ENCODE assay signal across 1 cellular context in the genomic region with DNA sequence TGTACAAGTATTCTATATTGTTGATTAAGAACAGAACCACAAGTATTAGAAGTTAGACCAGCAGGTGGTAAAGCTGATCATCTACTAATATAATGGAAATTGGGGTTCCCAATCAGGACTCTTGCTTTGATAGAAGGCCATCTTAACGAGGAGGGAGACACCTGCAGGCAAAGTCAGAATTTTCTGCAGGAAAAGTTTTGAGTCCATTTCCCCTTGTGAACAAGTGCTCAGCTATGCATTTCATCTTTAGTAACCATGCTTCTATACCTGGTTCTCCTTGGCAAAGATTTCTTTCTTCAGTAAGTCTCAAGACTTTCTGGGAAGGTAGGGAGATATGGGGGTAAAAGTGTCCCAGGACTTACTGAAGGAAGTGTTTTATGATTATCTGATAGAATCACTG.
TF ChIP-seq lines count a peak whose summit lies in the region.

No MANE protein-coding gene starts in this region.

TF ChIP-seq in IMR-90, 13 proteins besides CTCF, POLR2A, EP300 and RAD21:
- TF ChIP-seq USF2 (IDR thresholded peaks at IDR 0.05; ENCODE audit: low read depth, low read length) (no peak), FOS (IDR thresholded peaks at IDR 0.05; ENCODE audit: low read depth, low read length) (no peak), BHLHE40 (IDR thresholded peaks at IDR 0.05; ENCODE audit: low read depth, low read length) (no peak), MXI1 (IDR thresholded peaks at IDR 0.05; ENCODE audit: borderline replicate concordance, low read depth, low read length) (no peak), NFE2L2 (IDR thresholded peaks at IDR 0.05; ENCODE audit: low read depth, low read length) (no peak), SMC3 (IDR thresholded peaks at IDR 0.05; ENCODE audit: low read depth, low read length) (no peak), RFX5 (IDR thresholded peaks at IDR 0.05; ENCODE audit: low read depth, low read length) (no peak), MAFK (IDR thresholded peaks at IDR 0.05; ENCODE audit: low read depth, low read length) (no peak), RCOR1 (IDR thresholded peaks at IDR 0.05; ENCODE audit: insufficient replicate concordance, low read length) (no peak), CHD1 (IDR thresholded peaks at IDR 0.05; ENCODE audit: low read depth, low read length) (no peak), CEBPB (IDR thresholded peaks at IDR 0.05; ENCODE audit: low read depth, low read length) (no peak), MAZ (IDR thresholded peaks at IDR 0.05; ENCODE audit: borderline replicate concordance, low read depth, low read length) (no peak)
- TF ChIP-seq, protein P1, sequence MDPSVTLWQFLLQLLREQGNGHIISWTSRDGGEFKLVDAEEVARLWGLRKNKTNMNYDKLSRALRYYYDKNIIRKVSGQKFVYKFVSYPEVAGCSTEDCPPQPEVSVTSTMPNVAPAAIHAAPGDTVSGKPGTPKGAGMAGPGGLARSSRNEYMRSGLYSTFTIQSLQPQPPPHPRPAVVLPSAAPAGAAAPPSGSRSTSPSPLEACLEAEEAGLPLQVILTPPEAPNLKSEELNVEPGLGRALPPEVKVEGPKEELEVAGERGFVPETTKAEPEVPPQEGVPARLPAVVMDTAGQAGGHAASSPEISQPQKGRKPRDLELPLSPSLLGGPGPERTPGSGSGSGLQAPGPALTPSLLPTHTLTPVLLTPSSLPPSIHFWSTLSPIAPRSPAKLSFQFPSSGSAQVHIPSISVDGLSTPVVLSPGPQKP (IDR thresholded peaks at IDR 0.05; ENCODE audit: borderline replicate concordance, low read depth, low read length), result no peak
